ENCODE assay signal across 1 cellular context in the genomic region with DNA sequence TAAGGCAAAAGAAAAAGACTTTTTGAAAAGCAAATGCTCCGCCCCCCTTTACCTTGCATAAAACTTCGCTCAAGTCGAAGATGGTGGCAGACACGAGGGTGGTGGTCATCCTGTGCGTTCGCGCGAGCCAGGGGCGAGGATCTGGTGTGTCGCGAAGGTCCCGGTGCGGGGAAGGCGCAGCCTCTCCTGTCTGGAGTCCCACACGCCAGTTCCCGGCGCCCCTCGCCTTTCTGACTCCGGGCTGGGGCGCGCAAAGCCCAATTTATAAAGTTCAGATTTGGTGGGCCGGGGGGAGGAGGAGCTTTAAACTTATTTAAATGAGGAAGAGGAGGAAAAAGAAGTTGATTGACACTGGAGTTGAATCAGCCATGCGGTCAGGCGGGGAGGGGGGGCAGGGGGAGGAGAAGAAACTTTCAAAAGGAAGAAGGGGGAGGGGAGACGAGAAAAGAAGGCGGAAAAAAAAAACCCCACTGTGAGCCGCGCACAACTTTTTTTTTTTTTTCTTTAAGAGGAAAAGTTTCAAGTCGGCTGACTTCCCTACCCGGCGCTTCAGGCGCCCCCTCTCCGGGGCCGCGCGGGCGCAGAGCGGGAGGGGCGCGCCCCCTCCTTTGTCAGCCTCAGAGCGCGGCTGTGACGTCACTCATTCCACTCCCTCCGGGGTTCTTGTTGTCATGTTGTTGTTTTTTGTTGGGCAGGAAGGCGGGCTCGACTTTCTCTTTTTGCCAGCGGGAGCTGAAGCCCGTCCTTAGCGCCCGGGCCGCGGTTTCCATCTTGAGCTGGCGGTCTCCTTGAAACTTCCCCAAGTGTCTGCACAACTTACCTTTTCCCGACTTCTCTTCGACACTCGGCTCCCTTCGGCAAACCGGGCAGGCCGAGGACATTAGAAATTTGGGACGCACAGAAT.
TF ChIP-seq lines count a peak whose summit lies in the region.

A gene with protein sequence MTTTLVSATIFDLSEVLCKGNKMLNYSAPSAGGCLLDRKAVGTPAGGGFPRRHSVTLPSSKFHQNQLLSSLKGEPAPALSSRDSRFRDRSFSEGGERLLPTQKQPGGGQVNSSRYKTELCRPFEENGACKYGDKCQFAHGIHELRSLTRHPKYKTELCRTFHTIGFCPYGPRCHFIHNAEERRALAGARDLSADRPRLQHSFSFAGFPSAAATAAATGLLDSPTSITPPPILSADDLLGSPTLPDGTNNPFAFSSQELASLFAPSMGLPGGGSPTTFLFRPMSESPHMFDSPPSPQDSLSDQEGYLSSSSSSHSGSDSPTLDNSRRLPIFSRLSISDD (minus strand): TSS at position 238 of the 904 bp plus-strand sequence. CDS start 129 bp downstream, at position 109.

TF ChIP-seq in HepG2, 621 proteins besides CTCF, POLR2A, EP300 and RAD21 (continued from another document and continues in another):
- TF ChIP-seq, protein P1, sequence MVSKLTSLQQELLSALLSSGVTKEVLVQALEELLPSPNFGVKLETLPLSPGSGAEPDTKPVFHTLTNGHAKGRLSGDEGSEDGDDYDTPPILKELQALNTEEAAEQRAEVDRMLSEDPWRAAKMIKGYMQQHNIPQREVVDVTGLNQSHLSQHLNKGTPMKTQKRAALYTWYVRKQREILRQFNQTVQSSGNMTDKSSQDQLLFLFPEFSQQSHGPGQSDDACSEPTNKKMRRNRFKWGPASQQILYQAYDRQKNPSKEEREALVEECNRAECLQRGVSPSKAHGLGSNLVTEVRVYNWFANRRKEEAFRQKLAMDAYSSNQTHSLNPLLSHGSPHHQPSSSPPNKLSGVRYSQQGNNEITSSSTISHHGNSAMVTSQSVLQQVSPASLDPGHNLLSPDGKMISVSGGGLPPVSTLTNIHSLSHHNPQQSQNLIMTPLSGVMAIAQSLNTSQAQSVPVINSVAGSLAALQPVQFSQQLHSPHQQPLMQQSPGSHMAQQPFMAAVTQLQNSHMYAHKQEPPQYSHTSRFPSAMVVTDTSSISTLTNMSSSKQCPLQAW (CRISPR knock-in tag; IDR thresholded peaks at IDR 0.05): no peak
- TF ChIP-seq, protein P2, sequence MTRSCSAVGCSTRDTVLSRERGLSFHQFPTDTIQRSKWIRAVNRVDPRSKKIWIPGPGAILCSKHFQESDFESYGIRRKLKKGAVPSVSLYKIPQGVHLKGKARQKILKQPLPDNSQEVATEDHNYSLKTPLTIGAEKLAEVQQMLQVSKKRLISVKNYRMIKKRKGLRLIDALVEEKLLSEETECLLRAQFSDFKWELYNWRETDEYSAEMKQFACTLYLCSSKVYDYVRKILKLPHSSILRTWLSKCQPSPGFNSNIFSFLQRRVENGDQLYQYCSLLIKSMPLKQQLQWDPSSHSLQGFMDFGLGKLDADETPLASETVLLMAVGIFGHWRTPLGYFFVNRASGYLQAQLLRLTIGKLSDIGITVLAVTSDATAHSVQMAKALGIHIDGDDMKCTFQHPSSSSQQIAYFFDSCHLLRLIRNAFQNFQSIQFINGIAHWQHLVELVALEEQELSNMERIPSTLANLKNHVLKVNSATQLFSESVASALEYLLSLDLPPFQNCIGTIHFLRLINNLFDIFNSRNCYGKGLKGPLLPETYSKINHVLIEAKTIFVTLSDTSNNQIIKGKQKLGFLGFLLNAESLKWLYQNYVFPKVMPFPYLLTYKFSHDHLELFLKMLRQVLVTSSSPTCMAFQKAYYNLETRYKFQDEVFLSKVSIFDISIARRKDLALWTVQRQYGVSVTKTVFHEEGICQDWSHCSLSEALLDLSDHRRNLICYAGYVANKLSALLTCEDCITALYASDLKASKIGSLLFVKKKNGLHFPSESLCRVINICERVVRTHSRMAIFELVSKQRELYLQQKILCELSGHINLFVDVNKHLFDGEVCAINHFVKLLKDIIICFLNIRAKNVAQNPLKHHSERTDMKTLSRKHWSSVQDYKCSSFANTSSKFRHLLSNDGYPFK (CRISPR knock-in tag; IDR thresholded peaks at IDR 0.05; ENCODE audit: borderline replicate concordance): no peak
- TF ChIP-seq, protein P3, sequence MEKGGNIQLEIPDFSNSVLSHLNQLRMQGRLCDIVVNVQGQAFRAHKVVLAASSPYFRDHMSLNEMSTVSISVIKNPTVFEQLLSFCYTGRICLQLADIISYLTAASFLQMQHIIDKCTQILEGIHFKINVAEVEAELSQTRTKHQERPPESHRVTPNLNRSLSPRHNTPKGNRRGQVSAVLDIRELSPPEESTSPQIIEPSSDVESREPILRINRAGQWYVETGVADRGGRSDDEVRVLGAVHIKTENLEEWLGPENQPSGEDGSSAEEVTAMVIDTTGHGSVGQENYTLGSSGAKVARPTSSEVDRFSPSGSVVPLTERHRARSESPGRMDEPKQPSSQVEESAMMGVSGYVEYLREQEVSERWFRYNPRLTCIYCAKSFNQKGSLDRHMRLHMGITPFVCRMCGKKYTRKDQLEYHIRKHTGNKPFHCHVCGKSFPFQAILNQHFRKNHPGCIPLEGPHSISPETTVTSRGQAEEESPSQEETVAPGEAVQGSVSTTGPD (CRISPR knock-in tag; IDR thresholded peaks at IDR 0.05): 0 out of 2 replicates have a peak, but pooled peaks have one; percentile 29
- TF ChIP-seq POGZ (CRISPR knock-in tag; IDR thresholded peaks at IDR 0.05) (0 out of 2 replicates have a peak, but pooled peaks have one; percentile 5), SAP130 (CRISPR knock-in tag; IDR thresholded peaks at IDR 0.05; ENCODE audit: low read depth) (peak; percentile 85), ZBTB20 (CRISPR knock-in tag; IDR thresholded peaks at IDR 0.05; ENCODE audit: borderline replicate concordance, low read depth) (0 out of 2 replicates have a peak, but pooled peaks have one; percentile 16), CBX5 (CRISPR knock-in tag; IDR thresholded peaks at IDR 0.05; ENCODE audit: borderline replicate concordance) (0 out of 2 replicates have a peak, but pooled peaks have one; percentile 28), MYNN (CRISPR knock-in tag; IDR thresholded peaks at IDR 0.05; ENCODE audit: low read depth) (0 out of 2 replicates have a peak, but pooled peaks have one; percentile 40), ZNF101 (CRISPR knock-in tag; IDR thresholded peaks at IDR 0.05; ENCODE audit: borderline replicate concordance, low read depth) (0 out of 2 replicates have a peak, but pooled peaks have one; percentile 37), ISL2 (CRISPR knock-in tag; IDR thresholded peaks at IDR 0.05) (peak; percentile 24), FIP1L1 (IDR thresholded peaks at IDR 0.05; ENCODE audit: borderline replicate concordance, insufficient read depth, low read depth, low read length) (0 out of 2 replicates have a peak, but pooled peaks have one; percentile 40), ZNF788 (CRISPR knock-in tag; IDR thresholded peaks at IDR 0.05; ENCODE audit: borderline replicate concordance) (peak; percentile 37; the same call in 1 of the 2 replicates), ZBTB7B (CRISPR knock-in tag; IDR thresholded peaks at IDR 0.05) (peak; percentile 45; the same call in 1 of the 2 replicates), JUND (CRISPR knock-in tag; IDR thresholded peaks at IDR 0.05) (no peak), KAT7 (CRISPR knock-in tag; IDR thresholded peaks at IDR 0.05; ENCODE audit: borderline replicate concordance) (no peak)
- TF ChIP-seq, protein P4, sequence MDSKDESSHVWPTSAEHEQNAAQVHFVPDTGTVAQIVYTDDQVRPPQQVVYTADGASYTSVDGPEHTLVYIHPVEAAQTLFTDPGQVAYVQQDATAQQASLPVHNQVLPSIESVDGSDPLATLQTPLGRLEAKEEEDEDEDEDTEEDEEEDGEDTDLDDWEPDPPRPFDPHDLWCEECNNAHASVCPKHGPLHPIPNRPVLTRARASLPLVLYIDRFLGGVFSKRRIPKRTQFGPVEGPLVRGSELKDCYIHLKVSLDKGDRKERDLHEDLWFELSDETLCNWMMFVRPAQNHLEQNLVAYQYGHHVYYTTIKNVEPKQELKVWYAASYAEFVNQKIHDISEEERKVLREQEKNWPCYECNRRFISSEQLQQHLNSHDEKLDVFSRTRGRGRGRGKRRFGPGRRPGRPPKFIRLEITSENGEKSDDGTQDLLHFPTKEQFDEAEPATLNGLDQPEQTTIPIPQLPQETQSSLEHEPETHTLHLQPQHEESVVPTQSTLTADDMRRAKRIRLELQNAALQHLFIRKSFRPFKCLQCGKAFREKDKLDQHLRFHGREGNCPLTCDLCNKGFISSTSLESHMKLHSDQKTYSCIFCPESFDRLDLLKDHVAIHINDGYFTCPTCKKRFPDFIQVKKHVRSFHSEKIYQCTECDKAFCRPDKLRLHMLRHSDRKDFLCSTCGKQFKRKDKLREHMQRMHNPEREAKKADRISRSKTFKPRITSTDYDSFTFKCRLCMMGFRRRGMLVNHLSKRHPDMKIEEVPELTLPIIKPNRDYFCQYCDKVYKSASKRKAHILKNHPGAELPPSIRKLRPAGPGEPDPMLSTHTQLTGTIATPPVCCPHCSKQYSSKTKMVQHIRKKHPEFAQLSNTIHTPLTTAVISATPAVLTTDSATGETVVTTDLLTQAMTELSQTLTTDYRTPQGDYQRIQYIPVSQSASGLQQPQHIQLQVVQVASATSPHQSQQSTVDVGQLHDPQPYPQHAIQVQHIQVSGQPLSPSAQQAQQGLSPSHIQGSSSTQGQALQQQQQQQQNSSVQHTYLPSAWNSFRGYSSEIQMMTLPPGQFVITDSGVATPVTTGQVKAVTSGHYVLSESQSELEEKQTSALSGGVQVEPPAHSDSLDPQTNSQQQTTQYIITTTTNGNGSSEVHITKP (CRISPR knock-in tag; IDR thresholded peaks at IDR 0.05; ENCODE audit: low read depth): peak; percentile 96
- TF ChIP-seq, protein P5, sequence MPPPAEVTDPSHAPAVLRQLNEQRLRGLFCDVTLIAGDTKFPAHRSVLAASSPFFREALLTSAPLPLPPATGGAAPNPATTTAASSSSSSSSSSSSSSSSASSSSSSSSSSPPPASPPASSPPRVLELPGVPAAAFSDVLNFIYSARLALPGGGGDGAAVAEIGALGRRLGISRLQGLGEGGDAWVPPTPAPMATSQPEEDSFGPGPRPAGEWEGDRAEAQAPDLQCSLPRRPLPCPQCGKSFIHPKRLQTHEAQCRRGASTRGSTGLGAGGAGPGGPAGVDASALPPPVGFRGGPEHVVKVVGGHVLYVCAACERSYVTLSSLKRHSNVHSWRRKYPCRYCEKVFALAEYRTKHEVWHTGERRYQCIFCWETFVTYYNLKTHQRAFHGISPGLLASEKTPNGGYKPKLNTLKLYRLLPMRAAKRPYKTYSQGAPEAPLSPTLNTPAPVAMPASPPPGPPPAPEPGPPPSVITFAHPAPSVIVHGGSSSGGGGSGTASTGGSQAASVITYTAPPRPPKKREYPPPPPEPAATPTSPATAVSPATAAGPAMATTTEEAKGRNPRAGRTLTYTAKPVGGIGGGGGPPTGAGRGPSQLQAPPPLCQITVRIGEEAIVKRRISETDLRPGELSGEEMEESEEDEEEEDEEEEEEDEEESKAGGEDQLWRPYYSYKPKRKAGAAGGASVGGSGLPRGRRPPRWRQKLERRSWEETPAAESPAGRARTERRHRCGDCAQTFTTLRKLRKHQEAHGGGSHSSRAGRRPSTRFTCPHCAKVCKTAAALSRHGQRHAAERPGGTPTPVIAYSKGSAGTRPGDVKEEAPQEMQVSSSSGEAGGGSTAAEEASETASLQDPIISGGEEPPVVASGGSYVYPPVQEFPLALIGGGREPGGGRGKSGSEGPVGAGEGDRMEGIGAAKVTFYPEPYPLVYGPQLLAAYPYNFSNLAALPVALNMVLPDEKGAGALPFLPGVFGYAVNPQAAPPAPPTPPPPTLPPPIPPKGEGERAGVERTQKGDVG (CRISPR knock-in tag; IDR thresholded peaks at IDR 0.05; ENCODE audit: borderline replicate concordance): 0 out of 2 replicates have a peak, but pooled peaks have one; percentile 33
- TF ChIP-seq, protein P6, sequence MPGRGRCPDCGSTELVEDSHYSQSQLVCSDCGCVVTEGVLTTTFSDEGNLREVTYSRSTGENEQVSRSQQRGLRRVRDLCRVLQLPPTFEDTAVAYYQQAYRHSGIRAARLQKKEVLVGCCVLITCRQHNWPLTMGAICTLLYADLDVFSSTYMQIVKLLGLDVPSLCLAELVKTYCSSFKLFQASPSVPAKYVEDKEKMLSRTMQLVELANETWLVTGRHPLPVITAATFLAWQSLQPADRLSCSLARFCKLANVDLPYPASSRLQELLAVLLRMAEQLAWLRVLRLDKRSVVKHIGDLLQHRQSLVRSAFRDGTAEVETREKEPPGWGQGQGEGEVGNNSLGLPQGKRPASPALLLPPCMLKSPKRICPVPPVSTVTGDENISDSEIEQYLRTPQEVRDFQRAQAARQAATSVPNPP (CRISPR knock-in tag; IDR thresholded peaks at IDR 0.05): peak; percentile 30; the same call in 1 of the 2 replicates
- TF ChIP-seq, protein P7, sequence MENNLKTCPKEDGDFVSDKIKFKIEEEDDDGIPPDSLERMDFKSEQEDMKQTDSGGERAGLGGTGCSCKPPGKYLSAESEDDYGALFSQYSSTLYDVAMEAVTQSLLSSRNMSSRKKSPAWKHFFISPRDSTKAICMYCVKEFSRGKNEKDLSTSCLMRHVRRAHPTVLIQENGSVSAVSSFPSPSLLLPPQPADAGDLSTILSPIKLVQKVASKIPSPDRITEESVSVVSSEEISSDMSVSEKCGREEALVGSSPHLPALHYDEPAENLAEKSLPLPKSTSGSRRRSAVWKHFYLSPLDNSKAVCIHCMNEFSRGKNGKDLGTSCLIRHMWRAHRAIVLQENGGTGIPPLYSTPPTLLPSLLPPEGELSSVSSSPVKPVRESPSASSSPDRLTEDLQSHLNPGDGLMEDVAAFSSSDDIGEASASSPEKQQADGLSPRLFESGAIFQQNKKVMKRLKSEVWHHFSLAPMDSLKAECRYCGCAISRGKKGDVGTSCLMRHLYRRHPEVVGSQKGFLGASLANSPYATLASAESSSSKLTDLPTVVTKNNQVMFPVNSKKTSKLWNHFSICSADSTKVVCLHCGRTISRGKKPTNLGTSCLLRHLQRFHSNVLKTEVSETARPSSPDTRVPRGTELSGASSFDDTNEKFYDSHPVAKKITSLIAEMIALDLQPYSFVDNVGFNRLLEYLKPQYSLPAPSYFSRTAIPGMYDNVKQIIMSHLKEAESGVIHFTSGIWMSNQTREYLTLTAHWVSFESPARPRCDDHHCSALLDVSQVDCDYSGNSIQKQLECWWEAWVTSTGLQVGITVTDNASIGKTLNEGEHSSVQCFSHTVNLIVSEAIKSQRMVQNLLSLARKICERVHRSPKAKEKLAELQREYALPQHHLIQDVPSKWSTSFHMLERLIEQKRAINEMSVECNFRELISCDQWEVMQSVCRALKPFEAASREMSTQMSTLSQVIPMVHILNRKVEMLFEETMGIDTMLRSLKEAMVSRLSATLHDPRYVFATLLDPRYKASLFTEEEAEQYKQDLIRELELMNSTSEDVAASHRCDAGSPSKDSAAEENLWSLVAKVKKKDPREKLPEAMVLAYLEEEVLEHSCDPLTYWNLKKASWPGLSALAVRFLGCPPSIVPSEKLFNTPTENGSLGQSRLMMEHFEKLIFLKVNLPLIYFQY (CRISPR knock-in tag; IDR thresholded peaks at IDR 0.05; ENCODE audit: borderline replicate concordance): peak; percentile 71; the same call in 1 of the 2 replicates
